ENCODE assay signal across 18 cellular contexts in the genomic region with DNA sequence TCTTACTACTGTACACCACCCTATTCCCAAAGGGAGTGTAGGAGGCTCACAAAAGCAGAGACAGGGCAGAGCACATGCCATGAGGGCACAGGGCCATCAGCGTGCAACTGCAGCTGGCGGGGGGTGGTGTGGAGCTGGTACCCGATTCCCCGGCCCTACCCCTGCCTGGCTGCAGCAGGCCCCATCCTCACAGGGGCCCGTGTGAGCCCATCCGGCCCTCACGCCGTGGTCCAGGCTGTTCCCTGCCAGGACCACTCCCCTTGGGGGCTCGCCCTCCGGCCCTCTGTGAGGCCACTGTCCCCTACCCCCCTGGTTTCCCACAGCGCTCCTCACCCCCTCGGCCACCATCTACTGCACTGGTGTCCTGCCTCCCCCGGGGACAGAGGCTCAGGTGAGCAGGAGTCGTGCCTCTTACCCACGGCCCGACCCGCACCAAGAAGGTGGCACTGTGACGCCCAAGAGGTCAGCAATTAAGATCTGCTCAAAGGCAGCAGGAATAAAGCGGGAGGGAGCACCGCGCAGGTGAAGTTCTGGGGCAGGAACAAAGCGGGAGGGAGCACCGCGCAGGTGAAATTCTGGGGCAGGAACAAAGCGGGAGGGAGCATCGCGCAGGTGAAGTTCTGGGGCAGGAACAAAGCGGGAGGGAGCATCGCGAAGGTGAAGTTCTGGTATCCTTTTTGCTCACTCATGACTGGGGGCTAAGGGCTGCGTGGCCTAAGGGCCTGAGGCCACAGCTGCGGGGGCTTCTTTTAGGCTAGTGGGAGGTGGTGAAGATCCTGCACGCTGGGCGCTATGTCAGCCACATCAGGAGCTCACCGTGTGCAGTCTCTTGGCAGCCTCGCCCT. TPM values are rescaled to one million over a fixed set of nuclear protein-coding genes. Genes with fewer than 3 reads are reported as not detected.
DNase-seq lines count a peak whose midpoint lies in the region; ATAC-seq and TF ChIP-seq lines count a peak whose summit lies in the region.
"Had no signal": no experiment of that assay in that cellular context is flagged by ENCODE, and none has a peak within 500 bp of the region (broad histone marks: within the 10 kb centered on the region; RNA-seq: fewer than 3 reads in every experiment).

No MANE protein-coding gene starts in this region.

- TF ChIP-seq CTCF in osteoblast (IDR thresholded peaks at IDR 0.05; ENCODE audit: extremely low read depth, low read depth, low read length) (no peak), upper lobe of right lung (IDR thresholded peaks at IDR 0.05) (no peak), colonic mucosa (IDR thresholded peaks at IDR 0.05) (no peak)

- H3K9ac ChIP-seq in colonic mucosa (ENCODE audit: low read depth in 2 of 2, low read length in 2 of 2), result no peak overlapping the region

- no peak overlapping the region for H2AFZ ChIP-seq in osteoblast (ENCODE audit: low read length)

- H3K27me3 Mint-ChIP-seq in activated naive CD8-positive, alpha-beta T cell treated with anti-CD3 and anti-CD28 coated beads, Interleukin-2, amount 10 ng/mL, durations not matched to agents 7 days and 5 days, result no peaks in the 10 kb centered on the region
- peaks cover 2% of the 10 kb centered on the region for H3K27me3 Mint-ChIP-seq in activated naive CD8-positive, alpha-beta T cell treated with anti-CD3 and anti-CD28 coated beads, Interleukin-2, amount 50 U/mL, for 24 hours
- H3K27me3 Mint-ChIP-seq: CD4-positive, CD25-positive, alpha-beta regulatory T cell had no signal

- H3K79me2 ChIP-seq in osteoblast (ENCODE audit: insufficient read depth, low read length), result peaks cover 86% of the 10 kb centered on the region

- H3K27me3 ChIP-seq in osteoblast (ENCODE audit: insufficient read depth, low read length) (no peaks in the 10 kb centered on the region), upper lobe of right lung (no peaks in the 10 kb centered on the region), colonic mucosa (no peaks in the 10 kb centered on the region)

- H3K4me2 ChIP-seq in osteoblast (ENCODE audit: insufficient read depth, low read length), result no peak overlapping the region

- POLR2A ChIA-PET in activated naive CD8-positive, alpha-beta T cell treated with anti-CD3 and anti-CD28 coated beads, Interleukin-2, amount 10 ng/mL, durations not matched to agents 7 days and 5 days (lab: Charles Lee), result no interaction called here

- H3K36me3 Mint-ChIP-seq in activated naive CD8-positive, alpha-beta T cell treated with anti-CD3 and anti-CD28 coated beads, Interleukin-2, amount 10 ng/mL, durations not matched to agents 7 days and 5 days, result peaks cover 3% of the 10 kb centered on the region
- peaks cover 19% of the 10 kb centered on the region for H3K36me3 Mint-ChIP-seq in activated naive CD8-positive, alpha-beta T cell treated with anti-CD3 and anti-CD28 coated beads, Interleukin-2, amount 50 U/mL, for 24 hours (ENCODE audit: low read depth)

- no peak for ATAC-seq in activated naive CD8-positive, alpha-beta T cell treated with anti-CD3 and anti-CD28 coated beads, Interleukin-2, amount 10 ng/mL, durations not matched to agents 7 days and 5 days (ENCODE audit: low read depth)
- no peak for ATAC-seq in activated naive CD8-positive, alpha-beta T cell treated with anti-CD3 and anti-CD28 coated beads, Interleukin-2, amount 50 U/mL, for 24 hours
- no peak for ATAC-seq in upper lobe of right lung
- ATAC-seq: left colon had no signal

- H3K4me1 ChIP-seq in osteoblast (ENCODE audit: insufficient read depth, low read length) (peaks cover 9% of the 10 kb centered on the region), upper lobe of right lung (peaks cover 13% of the 10 kb centered on the region), colonic mucosa (peaks cover 4% of the 10 kb centered on the region)

- H4K20me1 ChIP-seq in osteoblast (ENCODE audit: insufficient read depth, low read length), result peaks cover 67% of the 10 kb centered on the region

- H3K27ac ChIP-seq in osteoblast (ENCODE audit: low read depth, low read length), result no peak overlapping the region
- no peak overlapping the region for H3K27ac ChIP-seq in upper lobe of right lung
- H3K27ac ChIP-seq in colonic mucosa, result no peak overlapping the region

- H3K36me3 ChIP-seq in osteoblast (ENCODE audit: insufficient read depth, low read length), result peaks cover 66% of the 10 kb centered on the region
- peaks cover 64% of the 10 kb centered on the region for H3K36me3 ChIP-seq in upper lobe of right lung
- peaks cover 6% of the 10 kb centered on the region for H3K36me3 ChIP-seq in colonic mucosa

- H3K9me3 Mint-ChIP-seq in activated naive CD8-positive, alpha-beta T cell treated with anti-CD3 and anti-CD28 coated beads, Interleukin-2, amount 10 ng/mL, durations not matched to agents 7 days and 5 days, result no peaks in the 10 kb centered on the region
- H3K9me3 Mint-ChIP-seq in activated naive CD8-positive, alpha-beta T cell treated with anti-CD3 and anti-CD28 coated beads, Interleukin-2, amount 50 U/mL, for 24 hours, result no peaks in the 10 kb centered on the region
- H3K9me3 Mint-ChIP-seq: CD4-positive, CD25-positive, alpha-beta regulatory T cell had no signal

- H3K4me1 Mint-ChIP-seq in activated naive CD8-positive, alpha-beta T cell treated with anti-CD3 and anti-CD28 coated beads, Interleukin-2, amount 10 ng/mL, durations not matched to agents 7 days and 5 days, result peaks cover 4% of the 10 kb centered on the region
- H3K4me1 Mint-ChIP-seq in activated naive CD8-positive, alpha-beta T cell treated with anti-CD3 and anti-CD28 coated beads, Interleukin-2, amount 50 U/mL, for 24 hours, result peaks cover 8% of the 10 kb centered on the region

- no peak overlapping the region for H3K4me3 Mint-ChIP-seq in activated naive CD8-positive, alpha-beta T cell treated with anti-CD3 and anti-CD28 coated beads, Interleukin-2, amount 10 ng/mL, durations not matched to agents 7 days and 5 days
- H3K4me3 Mint-ChIP-seq in activated naive CD8-positive, alpha-beta T cell treated with anti-CD3 and anti-CD28 coated beads, Interleukin-2, amount 50 U/mL, for 24 hours, result no peak overlapping the region

- intact Hi-C loops in upper lobe of right lung (cut with DNase I) (no loop called here), colonic mucosa (cut with DNase I) (loop anchor here (10.0 kb wide), 1 partner anchor 139 kb away; no protein-coding TSS in a partner anchor)

- DNase-seq in activated naive CD8-positive, alpha-beta T cell treated with anti-CD3 and anti-CD28 coated beads, Interleukin-2, amount 10 ng/mL, durations not matched to agents 7 days and 5 days, result peak; percentile 21
- no peak for DNase-seq in activated naive CD8-positive, alpha-beta T cell treated with anti-CD3 and anti-CD28 coated beads, Interleukin-2, amount 50 U/mL, for 24 hours
- DNase-seq in iPS-NIHi11 (ENCODE audit: low spot score) (peak; percentile 5), osteoblast (ENCODE audit: insufficient read length, low spot score, missing footprints) (peak; percentile 66), upper lobe of right lung (peak; percentile 54), kidney glomerular epithelial cell (lab: John Stamatoyannopoulos, UW) (no peak), colonic mucosa (no peak), NCI-H2081 treated with DMSO at 0.1 percent for 48 hours (lab: John Stamatoyannopoulos, UW) (no peak)
- DNase-seq: activated naive CD4-positive, alpha-beta T cell treated with Interleukin-2 at 50 U/mL for 16 hours; aorta; CD4-positive, CD25-positive, alpha-beta regulatory T cell; central memory CD4-positive, alpha-beta T cell; foreskin melanocyte; NCI-H1105 treated with DMSO at 0.1 percent for 48 hours; NCI-H510A; retina; stimulated activated CD4-positive, alpha-beta T cell treated with anti-CD3 and anti-CD28 coated beads, Interleukin-15, amount 100 ng/mL, for 24 hours had no signal

- H3K9me3 ChIP-seq in osteoblast (ENCODE audit: low read depth, low read length), result no peaks in the 10 kb centered on the region
- H3K9me3 ChIP-seq in upper lobe of right lung, result no peaks in the 10 kb centered on the region
- H3K9me3 ChIP-seq in colonic mucosa, result no peaks in the 10 kb centered on the region

- H3K27ac Mint-ChIP-seq in activated naive CD8-positive, alpha-beta T cell treated with anti-CD3 and anti-CD28 coated beads, Interleukin-2, amount 10 ng/mL, durations not matched to agents 7 days and 5 days, result no peak overlapping the region
- no peak overlapping the region for H3K27ac Mint-ChIP-seq in activated naive CD8-positive, alpha-beta T cell treated with anti-CD3 and anti-CD28 coated beads, Interleukin-2, amount 50 U/mL, for 24 hours

- H3K4me3 ChIP-seq in osteoblast (ENCODE audit: insufficient read depth, low read length) (no peak overlapping the region), upper lobe of right lung (no peak overlapping the region), colonic mucosa (no peak overlapping the region)

RNA-seq across cellular contexts. Expression of a gene that starts 3.9 kb away (rescaled TPM):
- total RNA-seq in activated naive CD8-positive, alpha-beta T cell treated with anti-CD3 and anti-CD28 coated beads, Interleukin-2, amount 10 ng/mL, durations not matched to agents 7 days and 5 days, result 10 to 100 TPM; 26.0 to 27.0 TPM
- total RNA-seq in osteoblast (35.8 and 39.2 TPM in 2 replicates), upper lobe of right lung (29.0 TPM), colonic mucosa (10 to 100 TPM; 23.8 to 31.6 TPM)

Comparison
In these comparisons a context has a peak if more than half of its experiments do, and no peak if none do; other contexts are left out.
1. DNase-seq: peak in activated naive CD8-positive, alpha-beta T cell treated with anti-CD3 and anti-CD28 coated beads, Interleukin-2, amount 10 ng/mL, durations not matched to agents 7 days and 5 days (single experiment), iPS-NIHi11 (single experiment), osteoblast (single experiment) and upper lobe of right lung (single experiment); none in activated naive CD8-positive, alpha-beta T cell treated with anti-CD3 and anti-CD28 coated beads, Interleukin-2, amount 50 U/mL, for 24 hours (single experiment), kidney glomerular epithelial cell (single experiment), colonic mucosa (single experiment) and NCI-H2081 treated with DMSO at 0.1 percent for 48 hours (single experiment).